Comparison of ENCODE assay signal across 7 cellular contexts in genomic region chr12:20370001-20370381, GRCh38. TPM values are rescaled to one million over a fixed set of nuclear protein-coding genes. Genes with fewer than 3 reads are reported as not detected.
DNase-seq lines count a peak whose midpoint lies in the region; ATAC-seq and TF ChIP-seq lines count a peak whose summit lies in the region.

No MANE protein-coding gene starts in this region.

- peak; percentile 66 for DNase-seq in M059J (ENCODE audit: low read depth)
- peak in 1 of 2 donors; percentile 57 for DNase-seq in left lung
- DNase-seq in stimulated activated CD4-positive, alpha-beta T cell treated with anti-CD3 and anti-CD28 coated beads, Interleukin-1b, Interleukin-23, amount 100 ng/mL, for 48 hours: no peak
- no peak for DNase-seq in NCI-H1092 treated with DMSO at 0.1 percent for 48 hours (lab: John Stamatoyannopoulos, UW)
- DNase-seq in T-helper 1 cell: no peak

- H3K27me3 ChIP-seq in left lung (peaks cover 26 to 67% of the 10 kb centered on the region in 2 donors), thymus (ENCODE audit: control insufficient read depth, insufficient read depth) (peaks cover 32% of the 10 kb centered on the region)

- H3K4me1 ChIP-seq in left lung (peaks cover 0 to 22% of the 10 kb centered on the region in 2 donors), thymus (ENCODE audit: control insufficient read depth, insufficient read depth, low read length) (no peaks in the 10 kb centered on the region)

- no peaks in the 10 kb centered on the region for H3K9me3 Mint-ChIP-seq in dendritic cell treated with granulocyte-macrophage colony-stimulating factor and Interleukin-4, amounts not matched to agents 40 ng/mL and 50 ng/mL, for 4 days

- 5% methylated on average over 22 of the region's 22 CpGs for WGBS in thymus

- intact Hi-C loops in dendritic cell treated with granulocyte-macrophage colony-stimulating factor and Interleukin-4, amounts not matched to agents 40 ng/mL and 50 ng/mL, for 4 days (cut with micrococcal nuclease): loop anchor here (10.0 kb wide), 2 partner anchors 455 to 615 kb away; no protein-coding TSS in a partner anchor
- intact Hi-C loops in left lung (cut with DNase I): no loop called here

- H3K27ac Mint-ChIP-seq in dendritic cell treated with granulocyte-macrophage colony-stimulating factor and Interleukin-4, amounts not matched to agents 40 ng/mL and 50 ng/mL, for 4 days: no peak overlapping the region

- no peaks in the 10 kb centered on the region for H3K9me3 ChIP-seq in left lung
- H3K9me3 ChIP-seq in thymus (ENCODE audit: control insufficient read depth): no peaks in the 10 kb centered on the region

- H3K36me3 ChIP-seq in left lung: no peaks in the 10 kb centered on the region
- no peaks in the 10 kb centered on the region for H3K36me3 ChIP-seq in thymus (ENCODE audit: control insufficient read depth, insufficient read depth)

- H3K4me3 Mint-ChIP-seq in dendritic cell treated with granulocyte-macrophage colony-stimulating factor and Interleukin-4, amounts not matched to agents 40 ng/mL and 50 ng/mL, for 4 days: peak overlapping the region; percentile 88

- H3K4me1 Mint-ChIP-seq in dendritic cell treated with granulocyte-macrophage colony-stimulating factor and Interleukin-4, amounts not matched to agents 40 ng/mL and 50 ng/mL, for 4 days (ENCODE audit: low read depth): peaks cover 27% of the 10 kb centered on the region

- peak; percentile 5 for ATAC-seq in left lung

- peak overlapping the region; percentile 43 to 48 for H3K4me3 ChIP-seq in left lung
- H3K4me3 ChIP-seq in thymus (ENCODE audit: low read length): peak overlapping the region; percentile 46

- H3K27me3 Mint-ChIP-seq in dendritic cell treated with granulocyte-macrophage colony-stimulating factor and Interleukin-4, amounts not matched to agents 40 ng/mL and 50 ng/mL, for 4 days: peaks cover 70% of the 10 kb centered on the region

- peak overlapping the region; percentile 65 to 87 for H3K27ac ChIP-seq in left lung
- H3K27ac ChIP-seq in thymus (ENCODE audit: low read depth): no peak overlapping the region

- TF ChIP-seq CTCF in left lung (IDR thresholded peaks at IDR 0.05): no peak

- H3K36me3 Mint-ChIP-seq in dendritic cell treated with granulocyte-macrophage colony-stimulating factor and Interleukin-4, amounts not matched to agents 40 ng/mL and 50 ng/mL, for 4 days (ENCODE audit: low read depth): no peaks in the 10 kb centered on the region

RNA-seq across cellular contexts. Expression of gene PDE3A, which starts 1.7 kb away (rescaled TPM):
- 13.5 and 18.9 TPM in 2 replicates for total RNA-seq in M059J (2014; rRNA removed; shearing (Covaris generic))
- total RNA-seq in left lung: 1 to 10 TPM; 5.1 to 9.2 TPM
- 2.2 TPM for polyA plus RNA-seq in thymus
